1 cellular context compared by ENCODE assay signal in the genomic region with DNA sequence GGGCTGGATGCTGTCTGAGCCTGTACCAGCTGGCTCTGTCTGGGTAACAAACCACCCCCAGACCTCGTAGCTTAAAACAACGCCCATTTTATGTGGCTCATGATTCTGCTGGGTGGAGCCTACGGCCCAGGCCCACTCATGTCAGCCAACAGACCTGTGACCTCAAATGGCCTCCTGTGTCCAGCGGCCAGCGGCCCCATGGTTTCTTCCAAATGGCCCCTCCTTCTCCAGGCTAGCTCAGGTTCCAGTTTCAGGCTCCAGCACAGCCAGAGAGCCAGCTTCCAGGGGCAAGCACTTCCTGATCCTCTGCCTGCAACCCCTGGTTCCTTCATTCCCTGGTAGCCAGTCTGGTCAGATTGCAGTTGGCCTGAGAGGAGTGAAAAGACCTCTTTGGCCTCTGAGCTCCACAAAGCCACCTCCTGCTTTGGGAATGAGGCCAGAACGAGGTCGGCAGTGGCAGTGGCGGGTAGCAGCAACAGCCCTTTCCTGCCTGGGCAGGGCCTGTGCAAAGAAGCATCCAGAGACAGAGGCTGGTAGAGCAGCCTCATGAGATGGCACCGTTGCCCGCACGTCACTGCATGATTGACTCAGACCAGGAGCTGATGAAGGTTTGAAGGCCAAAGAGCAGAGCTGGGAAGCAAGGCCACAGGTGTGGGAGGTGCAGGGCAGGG.
TF ChIP-seq lines count a peak whose summit lies in the region.

No MANE protein-coding gene starts in this region.

TF ChIP-seq in H1, 55 proteins besides CTCF, POLR2A, EP300 and RAD21:
- TF ChIP-seq ASH2L (IDR thresholded peaks at IDR 0.05; ENCODE audit: low read length) (no peak), KDM1A (IDR thresholded peaks at IDR 0.05; ENCODE audit: borderline replicate concordance, low read length) (no peak), KDM4A (IDR thresholded peaks at IDR 0.05; ENCODE audit: low read depth, low read length, severe bottlenecking) (no peak), SRF (IDR thresholded peaks at IDR 0.05; ENCODE audit: low read depth, low read length) (no peak), SP1 (IDR thresholded peaks at IDR 0.05; ENCODE audit: low read depth, low read length) (no peak), SIN3A (conservative IDR thresholded peaks at IDR 0.05 in 1 of 2, IDR thresholded peaks at IDR 0.05 in 1 of 2; ENCODE audit: low read depth in 1 of 2, low read length in 2 of 2) (no peak), CEBPB (IDR thresholded peaks at IDR 0.05; ENCODE audit: low read depth, low read length) (no peak), TBP (IDR thresholded peaks at IDR 0.05; ENCODE audit: low read depth, low read length) (no peak), RBBP5 (IDR thresholded peaks at IDR 0.05; ENCODE audit: borderline replicate concordance, low read depth, low read length) (no peak), CREB1 (IDR thresholded peaks at IDR 0.05) (no peak), HDAC6 (IDR thresholded peaks at IDR 0.05; ENCODE audit: low read depth, low read length) (no peak), SUZ12 (IDR thresholded peaks at IDR 0.05; ENCODE audit: low read length) (no peak), TEAD4 (IDR thresholded peaks at IDR 0.05; ENCODE audit: low read depth, low read length) (no peak), NRF1 (IDR thresholded peaks at IDR 0.05; ENCODE audit: low read depth, low read length) (no peak)
- TF ChIP-seq, protein P1, sequence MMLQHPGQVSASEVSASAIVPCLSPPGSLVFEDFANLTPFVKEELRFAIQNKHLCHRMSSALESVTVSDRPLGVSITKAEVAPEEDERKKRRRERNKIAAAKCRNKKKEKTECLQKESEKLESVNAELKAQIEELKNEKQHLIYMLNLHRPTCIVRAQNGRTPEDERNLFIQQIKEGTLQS (IDR thresholded peaks at IDR 0.05; ENCODE audit: insufficient read depth, low read depth, low read length), result no peak
- TF ChIP-seq, protein P2, sequence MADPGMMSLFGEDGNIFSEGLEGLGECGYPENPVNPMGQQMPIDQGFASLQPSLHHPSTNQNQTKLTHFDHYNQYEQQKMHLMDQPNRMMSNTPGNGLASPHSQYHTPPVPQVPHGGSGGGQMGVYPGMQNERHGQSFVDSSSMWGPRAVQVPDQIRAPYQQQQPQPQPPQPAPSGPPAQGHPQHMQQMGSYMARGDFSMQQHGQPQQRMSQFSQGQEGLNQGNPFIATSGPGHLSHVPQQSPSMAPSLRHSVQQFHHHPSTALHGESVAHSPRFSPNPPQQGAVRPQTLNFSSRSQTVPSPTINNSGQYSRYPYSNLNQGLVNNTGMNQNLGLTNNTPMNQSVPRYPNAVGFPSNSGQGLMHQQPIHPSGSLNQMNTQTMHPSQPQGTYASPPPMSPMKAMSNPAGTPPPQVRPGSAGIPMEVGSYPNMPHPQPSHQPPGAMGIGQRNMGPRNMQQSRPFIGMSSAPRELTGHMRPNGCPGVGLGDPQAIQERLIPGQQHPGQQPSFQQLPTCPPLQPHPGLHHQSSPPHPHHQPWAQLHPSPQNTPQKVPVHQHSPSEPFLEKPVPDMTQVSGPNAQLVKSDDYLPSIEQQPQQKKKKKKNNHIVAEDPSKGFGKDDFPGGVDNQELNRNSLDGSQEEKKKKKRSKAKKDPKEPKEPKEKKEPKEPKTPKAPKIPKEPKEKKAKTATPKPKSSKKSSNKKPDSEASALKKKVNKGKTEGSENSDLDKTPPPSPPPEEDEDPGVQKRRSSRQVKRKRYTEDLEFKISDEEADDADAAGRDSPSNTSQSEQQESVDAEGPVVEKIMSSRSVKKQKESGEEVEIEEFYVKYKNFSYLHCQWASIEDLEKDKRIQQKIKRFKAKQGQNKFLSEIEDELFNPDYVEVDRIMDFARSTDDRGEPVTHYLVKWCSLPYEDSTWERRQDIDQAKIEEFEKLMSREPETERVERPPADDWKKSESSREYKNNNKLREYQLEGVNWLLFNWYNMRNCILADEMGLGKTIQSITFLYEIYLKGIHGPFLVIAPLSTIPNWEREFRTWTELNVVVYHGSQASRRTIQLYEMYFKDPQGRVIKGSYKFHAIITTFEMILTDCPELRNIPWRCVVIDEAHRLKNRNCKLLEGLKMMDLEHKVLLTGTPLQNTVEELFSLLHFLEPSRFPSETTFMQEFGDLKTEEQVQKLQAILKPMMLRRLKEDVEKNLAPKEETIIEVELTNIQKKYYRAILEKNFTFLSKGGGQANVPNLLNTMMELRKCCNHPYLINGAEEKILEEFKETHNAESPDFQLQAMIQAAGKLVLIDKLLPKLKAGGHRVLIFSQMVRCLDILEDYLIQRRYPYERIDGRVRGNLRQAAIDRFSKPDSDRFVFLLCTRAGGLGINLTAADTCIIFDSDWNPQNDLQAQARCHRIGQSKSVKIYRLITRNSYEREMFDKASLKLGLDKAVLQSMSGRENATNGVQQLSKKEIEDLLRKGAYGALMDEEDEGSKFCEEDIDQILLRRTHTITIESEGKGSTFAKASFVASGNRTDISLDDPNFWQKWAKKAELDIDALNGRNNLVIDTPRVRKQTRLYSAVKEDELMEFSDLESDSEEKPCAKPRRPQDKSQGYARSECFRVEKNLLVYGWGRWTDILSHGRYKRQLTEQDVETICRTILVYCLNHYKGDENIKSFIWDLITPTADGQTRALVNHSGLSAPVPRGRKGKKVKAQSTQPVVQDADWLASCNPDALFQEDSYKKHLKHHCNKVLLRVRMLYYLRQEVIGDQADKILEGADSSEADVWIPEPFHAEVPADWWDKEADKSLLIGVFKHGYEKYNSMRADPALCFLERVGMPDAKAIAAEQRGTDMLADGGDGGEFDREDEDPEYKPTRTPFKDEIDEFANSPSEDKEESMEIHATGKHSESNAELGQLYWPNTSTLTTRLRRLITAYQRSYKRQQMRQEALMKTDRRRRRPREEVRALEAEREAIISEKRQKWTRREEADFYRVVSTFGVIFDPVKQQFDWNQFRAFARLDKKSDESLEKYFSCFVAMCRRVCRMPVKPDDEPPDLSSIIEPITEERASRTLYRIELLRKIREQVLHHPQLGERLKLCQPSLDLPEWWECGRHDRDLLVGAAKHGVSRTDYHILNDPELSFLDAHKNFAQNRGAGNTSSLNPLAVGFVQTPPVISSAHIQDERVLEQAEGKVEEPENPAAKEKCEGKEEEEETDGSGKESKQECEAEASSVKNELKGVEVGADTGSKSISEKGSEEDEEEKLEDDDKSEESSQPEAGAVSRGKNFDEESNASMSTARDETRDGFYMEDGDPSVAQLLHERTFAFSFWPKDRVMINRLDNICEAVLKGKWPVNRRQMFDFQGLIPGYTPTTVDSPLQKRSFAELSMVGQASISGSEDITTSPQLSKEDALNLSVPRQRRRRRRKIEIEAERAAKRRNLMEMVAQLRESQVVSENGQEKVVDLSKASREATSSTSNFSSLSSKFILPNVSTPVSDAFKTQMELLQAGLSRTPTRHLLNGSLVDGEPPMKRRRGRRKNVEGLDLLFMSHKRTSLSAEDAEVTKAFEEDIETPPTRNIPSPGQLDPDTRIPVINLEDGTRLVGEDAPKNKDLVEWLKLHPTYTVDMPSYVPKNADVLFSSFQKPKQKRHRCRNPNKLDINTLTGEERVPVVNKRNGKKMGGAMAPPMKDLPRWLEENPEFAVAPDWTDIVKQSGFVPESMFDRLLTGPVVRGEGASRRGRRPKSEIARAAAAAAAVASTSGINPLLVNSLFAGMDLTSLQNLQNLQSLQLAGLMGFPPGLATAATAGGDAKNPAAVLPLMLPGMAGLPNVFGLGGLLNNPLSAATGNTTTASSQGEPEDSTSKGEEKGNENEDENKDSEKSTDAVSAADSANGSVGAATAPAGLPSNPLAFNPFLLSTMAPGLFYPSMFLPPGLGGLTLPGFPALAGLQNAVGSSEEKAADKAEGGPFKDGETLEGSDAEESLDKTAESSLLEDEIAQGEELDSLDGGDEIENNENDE (IDR thresholded peaks at IDR 0.05; ENCODE audit: insufficient replicate concordance, low read length), result no peak
- TF ChIP-seq, protein P3, sequence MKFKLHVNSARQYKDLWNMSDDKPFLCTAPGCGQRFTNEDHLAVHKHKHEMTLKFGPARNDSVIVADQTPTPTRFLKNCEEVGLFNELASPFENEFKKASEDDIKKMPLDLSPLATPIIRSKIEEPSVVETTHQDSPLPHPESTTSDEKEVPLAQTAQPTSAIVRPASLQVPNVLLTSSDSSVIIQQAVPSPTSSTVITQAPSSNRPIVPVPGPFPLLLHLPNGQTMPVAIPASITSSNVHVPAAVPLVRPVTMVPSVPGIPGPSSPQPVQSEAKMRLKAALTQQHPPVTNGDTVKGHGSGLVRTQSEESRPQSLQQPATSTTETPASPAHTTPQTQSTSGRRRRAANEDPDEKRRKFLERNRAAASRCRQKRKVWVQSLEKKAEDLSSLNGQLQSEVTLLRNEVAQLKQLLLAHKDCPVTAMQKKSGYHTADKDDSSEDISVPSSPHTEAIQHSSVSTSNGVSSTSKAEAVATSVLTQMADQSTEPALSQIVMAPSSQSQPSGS (IDR thresholded peaks at IDR 0.05; ENCODE audit: low read length), result no peak
TF ChIP-seq in H1: peak in this region for 0.
